ENCODE assay signal across 20 cellular contexts in the genomic region with DNA sequence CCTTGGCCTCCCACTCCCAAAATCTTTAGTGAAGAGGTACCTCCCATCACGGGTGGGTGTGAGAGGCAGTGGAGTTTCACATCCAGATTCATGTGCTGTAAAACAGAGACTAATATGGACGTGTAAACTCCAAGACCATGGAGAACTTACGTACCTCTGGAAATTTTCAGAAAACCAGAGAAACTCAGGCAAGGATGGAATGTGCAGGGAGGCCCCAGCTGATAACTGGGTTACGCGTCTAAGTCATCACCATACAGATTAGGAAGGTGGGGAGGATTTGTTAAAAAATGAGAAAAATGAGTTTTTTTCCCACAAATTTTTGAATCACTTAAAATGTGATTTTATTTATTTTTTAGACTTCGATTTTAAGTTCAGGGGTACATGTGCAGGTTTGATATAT.
"Had no signal": no experiment of that assay in that cellular context is flagged by ENCODE, and none has a peak within 500 bp of the region (broad histone marks: within the 10 kb centered on the region; RNA-seq: fewer than 3 reads in every experiment).

No MANE protein-coding gene starts in this region.

- H3K4me1 ChIP-seq: SJSA1 had no signal

- H3K27ac ChIP-seq: SJSA1, SK-N-MC had no signal

- ATAC-seq: HepG2 had no signal

- H3K9me3 ChIP-seq: MG63, SJSA1 had no signal

- H3K27me3 ChIP-seq: MG63 had no signal

- H3K36me3 ChIP-seq: MG63, SJSA1 had no signal

- DNase-seq: IMR-90, Karpas-422, KG1, MG63, NCI-H1436, NCI-H187, NCI-H2029, NCI-H2081 treated with DMSO at 0.1 percent for 48 hours, NCI-H2171, NCI-H226, NCI-H510A, NCI-H524 treated with DMSO at 0.1 percent for 48 hours, NCI-H69, NCI-H774, Right ventricle myocardium superior, RPMI8226, SIG-M5 had no signal

- H3K4me3 ChIP-seq: MG63, SJSA1, SK-N-MC had no signal
